Comparison of ENCODE assay signal across 13 cellular contexts in the genomic region with DNA sequence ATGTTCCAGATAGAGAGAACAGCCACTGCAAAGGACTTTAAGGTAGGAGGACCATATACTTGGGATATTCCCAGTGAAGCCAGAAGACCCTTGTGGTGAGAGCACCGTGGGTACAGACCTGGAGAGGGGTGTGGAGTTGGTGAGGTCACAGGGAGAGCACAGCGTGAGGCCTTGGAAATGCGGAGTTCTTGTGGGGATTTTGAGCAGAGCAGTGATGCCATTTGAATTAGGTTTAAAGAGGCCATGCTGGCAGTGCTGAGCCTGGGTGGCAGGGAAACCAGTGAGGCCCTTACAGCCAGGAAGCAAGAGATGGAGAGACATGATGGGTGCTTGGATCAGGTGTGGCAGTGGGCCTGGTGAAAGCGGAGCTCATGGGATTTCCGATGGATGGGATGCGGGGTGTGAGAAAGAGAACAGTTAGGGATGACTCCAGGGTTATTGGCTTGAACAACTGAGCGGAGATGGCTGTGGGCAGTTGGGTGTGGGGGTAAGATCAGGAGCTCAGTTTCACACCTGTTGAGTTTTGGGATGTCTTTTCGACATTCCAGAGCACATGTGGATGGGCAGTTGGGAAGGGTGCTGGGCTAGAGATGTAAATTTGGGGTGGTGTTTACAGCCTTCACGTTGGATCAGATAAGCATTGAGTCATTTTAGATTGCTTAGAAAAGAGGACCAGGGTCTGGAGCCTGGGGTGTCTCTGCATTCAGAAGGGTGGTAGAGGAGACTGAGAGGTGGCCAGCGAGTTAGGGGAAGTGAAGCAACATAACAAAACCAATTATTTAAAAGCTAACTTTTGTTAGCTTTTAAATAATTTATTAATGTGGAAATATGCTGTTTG.
DNase-seq lines count a peak whose midpoint lies in the region; ATAC-seq and TF ChIP-seq lines count a peak whose summit lies in the region.
"Had no signal": no experiment of that assay in that cellular context is flagged by ENCODE, and none has a peak within 500 bp of the region (broad histone marks: within the 10 kb centered on the region; RNA-seq: fewer than 3 reads in every experiment).

No MANE protein-coding gene starts in this region.

- H3K14ac ChIP-seq in trophoblast cell (ENCODE audit: low read length) = no peak overlapping the region

- H3K4me1 Mint-ChIP-seq in activated T-cell treated with anti-CD3 and anti-CD28 coated beads, Interleukin-2, amount 50 U/mL, for 4 hours (ENCODE audit: low read depth) = peaks cover 84% of the 10 kb centered on the region
- H3K4me1 Mint-ChIP-seq in endothelial cell (ENCODE audit: unreplicated experiment) = peaks cover 42% of the 10 kb centered on the region

- no peak for TF ChIP-seq EP300 in sigmoid colon (IDR thresholded peaks at IDR 0.05)

- no peak overlapping the region for H2AFZ ChIP-seq in trophoblast cell (ENCODE audit: insufficient read depth, low read length, poor library complexity)

- no peak overlapping the region for H2BK5ac ChIP-seq in trophoblast cell (ENCODE audit: low read depth, low read length, poor library complexity)

- no peak for DNase-seq in activated T-cell treated with anti-CD3 and anti-CD28 coated beads, Interleukin-2, amount 50 U/mL, for 4 hours
- DNase-seq in activated T-cell treated with anti-CD3 and anti-CD28 coated beads, Interleukin-2, amount 50 U/mL, for 48 hours = no peak
- no peak for DNase-seq in SJSA1 (ENCODE audit: low read depth in 1 of 2, low spot score in 2 of 2)
- no peak for DNase-seq in endothelial cell (ENCODE audit: low spot score)
- no peak for DNase-seq in trophoblast cell
- DNase-seq in sigmoid colon = no peak
- no peak for DNase-seq in activated CD4-positive, CD25-positive, alpha-beta regulatory T cell treated with anti-CD3 and anti-CD28 coated beads, Interleukin-2, amount 50 U/mL, for 72 hours
- DNase-seq: activated effector memory CD4-positive, alpha-beta T cell treated with anti-CD3 and anti-CD28 coated beads, Interleukin-2, amount 50 U/mL, for 16 hours; NCI-H1930; T-helper 1 cell had no signal

- peak overlapping the region; percentile 2 for H3K4me3 Mint-ChIP-seq in activated T-cell treated with anti-CD3 and anti-CD28 coated beads, Interleukin-2, amount 50 U/mL, for 4 hours
- peak overlapping the region; percentile 37 for H3K4me3 Mint-ChIP-seq in endothelial cell (ENCODE audit: unreplicated experiment)

- H3K9ac ChIP-seq in trophoblast cell (ENCODE audit: low read length) = no peak overlapping the region

- peak overlapping the region; percentile 89 for H3K27ac Mint-ChIP-seq in endothelial cell (ENCODE audit: unreplicated experiment)

- no peak for TF ChIP-seq POLR2A in sigmoid colon (IDR thresholded peaks at IDR 0.05)

- H3K27me3 Mint-ChIP-seq in activated T-cell treated with anti-CD3 and anti-CD28 coated beads, Interleukin-2, amount 50 U/mL, for 4 hours (ENCODE audit: low read depth) = no peaks in the 10 kb centered on the region
- peaks cover 7% of the 10 kb centered on the region for H3K27me3 Mint-ChIP-seq in endothelial cell (ENCODE audit: unreplicated experiment)

- peaks cover 24% of the 10 kb centered on the region for H3K4me1 ChIP-seq in SJSA1 (replicated peaks)
- H3K4me1 ChIP-seq in trophoblast cell (ENCODE audit: control insufficient read depth in 1 of 2, insufficient read depth in 2 of 2, low read length in 2 of 2) = peaks cover 11% of the 10 kb centered on the region in 2 experiments
- peaks cover 0 to 62% (median 42%) of the 10 kb centered on the region in 4 donors for H3K4me1 ChIP-seq in sigmoid colon

- no peak overlapping the region for H3K23ac ChIP-seq in trophoblast cell (ENCODE audit: low read length)

- H3K27me3 ChIP-seq in SJSA1 (replicated peaks) = no peaks in the 10 kb centered on the region
- H3K27me3 ChIP-seq in trophoblast cell (ENCODE audit: insufficient read depth, low read length) = no peaks in the 10 kb centered on the region
- no peaks in the 10 kb centered on the region for H3K27me3 ChIP-seq in sigmoid colon

- H3K4me2 ChIP-seq in trophoblast cell (ENCODE audit: low read length) = no peak overlapping the region

- intact Hi-C loops in sigmoid colon (cut with DNase I) = loop anchor here (5.0 kb wide), 2 partner anchors 37 to 68 kb away; a partner anchor contains a TSS

- H4K12ac ChIP-seq in trophoblast cell (ENCODE audit: low read depth, low read length) = no peak overlapping the region

- no CpG with 5 or more reads among the region's 10 CpGs for WGBS in trophoblast cell (ENCODE audit: extremely low coverage, insufficient coverage, insufficient read length)
- WGBS in sigmoid colon, 2 donors = 84 to 87% methylated on average over 10 of the region's 10 CpGs

- TF ChIP-seq CTCF in endothelial cell (IDR thresholded peaks at IDR 0.05; ENCODE audit: unreplicated experiment) = no peak
- no peak for TF ChIP-seq CTCF in sigmoid colon (IDR thresholded peaks at IDR 0.05)

- no peak overlapping the region for H3K18ac ChIP-seq in trophoblast cell (ENCODE audit: low read length)

- H3K4me3 ChIP-seq in SJSA1 (no peak overlapping the region), trophoblast cell (ENCODE audit: low read depth, low read length) (no peak overlapping the region), sigmoid colon (no peak overlapping the region)
- H3K4me3 ChIP-seq: lung had no signal

- H3K79me2 ChIP-seq in trophoblast cell (ENCODE audit: control insufficient read depth, insufficient read depth, low read length, poor library complexity) = peaks cover 2% of the 10 kb centered on the region

- peak overlapping the region; percentile 14 for H4K91ac ChIP-seq in trophoblast cell (ENCODE audit: low read depth, low read length)

- H3K27ac ChIP-seq in SJSA1 (peak overlapping the region; percentile 41), trophoblast cell (ENCODE audit: low read depth, low read length) (no peak overlapping the region), sigmoid colon (no peak overlapping the region)

- no peak overlapping the region for H2BK120ac ChIP-seq in trophoblast cell (ENCODE audit: insufficient read depth, low read length, poor library complexity)

- H3K9me3 ChIP-seq in SJSA1 (replicated peaks) (no peaks in the 10 kb centered on the region), trophoblast cell (ENCODE audit: insufficient read depth, low read depth, low read length) (no peaks in the 10 kb centered on the region), sigmoid colon (no peaks in the 10 kb centered on the region)

- no peak overlapping the region for H2BK12ac ChIP-seq in trophoblast cell (ENCODE audit: low read length)

- no peak for ATAC-seq in activated T-cell treated with anti-CD3 and anti-CD28 coated beads, Interleukin-2, amount 50 U/mL, for 4 hours
- ATAC-seq in HG02840 (IDR thresholded peaks at IDR 0.05; ENCODE audit: low FRiP score, unreplicated experiment) = no peak
- ATAC-seq: activated CD4-positive, CD25-positive, alpha-beta regulatory T cell treated with anti-CD3 and anti-CD28 coated beads, Interleukin-2, amount 50 U/mL, for 24 hours had no signal

- no peak overlapping the region for H4K8ac ChIP-seq in trophoblast cell (ENCODE audit: low read depth, low read length)

- no peaks in the 10 kb centered on the region for H3K9me3 Mint-ChIP-seq in activated T-cell treated with anti-CD3 and anti-CD28 coated beads, Interleukin-2, amount 50 U/mL, for 4 hours
- H3K9me3 Mint-ChIP-seq in endothelial cell (ENCODE audit: unreplicated experiment) = no peaks in the 10 kb centered on the region

- peaks cover 5% of the 10 kb centered on the region for H3K36me3 Mint-ChIP-seq in activated T-cell treated with anti-CD3 and anti-CD28 coated beads, Interleukin-2, amount 50 U/mL, for 4 hours (ENCODE audit: insufficient read depth)
- H3K36me3 Mint-ChIP-seq in endothelial cell (ENCODE audit: low read depth, unreplicated experiment) = peaks cover 19% of the 10 kb centered on the region

- peaks cover 5% of the 10 kb centered on the region for H3K79me1 ChIP-seq in trophoblast cell (ENCODE audit: low read length)

- no peak overlapping the region for H2AK5ac ChIP-seq in trophoblast cell (ENCODE audit: low read length)

- no peak overlapping the region for H3K4ac ChIP-seq in trophoblast cell (ENCODE audit: low read depth, low read length)

- H3K36me3 ChIP-seq in SJSA1 (no peaks in the 10 kb centered on the region), trophoblast cell (ENCODE audit: control insufficient read depth in 1 of 2, insufficient read depth in 2 of 2, low read length in 2 of 2) (no peaks in the 10 kb centered on the region), sigmoid colon (no peaks in the 10 kb centered on the region)
